ENCODE assay signal across 1 cellular context in the genomic region with DNA sequence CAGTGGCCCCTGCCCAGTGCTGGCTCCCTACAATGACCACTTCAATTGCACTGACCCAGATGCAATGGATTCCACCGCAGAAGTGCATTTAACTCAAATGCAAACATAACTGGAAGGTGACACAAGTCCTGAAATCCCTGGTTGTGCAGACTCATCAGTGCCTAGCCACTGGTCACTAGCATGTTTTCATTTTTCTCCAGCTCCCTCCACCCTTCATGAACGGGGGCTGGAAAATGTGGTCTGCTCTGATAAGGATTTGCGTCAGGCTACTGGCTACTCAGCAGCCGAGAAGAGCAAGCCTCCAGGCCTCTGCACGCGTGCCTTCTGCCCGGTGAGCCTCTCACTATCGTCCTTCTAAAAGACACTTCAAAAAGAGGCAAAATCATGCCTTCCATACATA.
TF ChIP-seq lines count a peak whose summit lies in the region.

No MANE protein-coding gene starts in this region.

TF ChIP-seq in K562, 482 proteins besides CTCF, POLR2A, EP300 and RAD21 (continued from another document and continues in another):
- TF ChIP-seq, protein P1, sequence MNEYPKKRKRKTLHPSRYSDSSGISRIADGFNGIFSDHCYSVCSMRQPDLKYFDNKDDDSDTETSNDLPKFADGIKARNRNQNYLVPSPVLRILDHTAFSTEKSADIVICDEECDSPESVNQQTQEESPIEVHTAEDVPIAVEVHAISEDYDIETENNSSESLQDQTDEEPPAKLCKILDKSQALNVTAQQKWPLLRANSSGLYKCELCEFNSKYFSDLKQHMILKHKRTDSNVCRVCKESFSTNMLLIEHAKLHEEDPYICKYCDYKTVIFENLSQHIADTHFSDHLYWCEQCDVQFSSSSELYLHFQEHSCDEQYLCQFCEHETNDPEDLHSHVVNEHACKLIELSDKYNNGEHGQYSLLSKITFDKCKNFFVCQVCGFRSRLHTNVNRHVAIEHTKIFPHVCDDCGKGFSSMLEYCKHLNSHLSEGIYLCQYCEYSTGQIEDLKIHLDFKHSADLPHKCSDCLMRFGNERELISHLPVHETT (CRISPR knock-in tag; conservative IDR thresholded peaks at IDR 0.05 in 1 of 2, IDR thresholded peaks at IDR 0.05 in 1 of 2): peak in 1 of 2 experiments; percentile 90; a peak in 2 of 4 replicates
- TF ChIP-seq ATF1 (CRISPR knock-in tag; IDR thresholded peaks at IDR 0.05) (no peak), ATF1 (tag; IDR thresholded peaks at IDR 0.05) (peak; percentile 84), THAP12 (CRISPR knock-in tag; IDR thresholded peaks at IDR 0.05) (no peak), MYNN (IDR thresholded peaks at IDR 0.05) (peak; percentile 90), MYNN (CRISPR knock-in tag; IDR thresholded peaks at IDR 0.05) (no peak), CHAMP1 (IDR thresholded peaks at IDR 0.05) (peak; percentile 52; the same call in 1 of the 2 replicates), ZNF197 (CRISPR knock-in tag; IDR thresholded peaks at IDR 0.05; ENCODE audit: low read depth) (peak; percentile 87; the same call in 1 of the 2 replicates), PHF20 (IDR thresholded peaks at IDR 0.05; ENCODE audit: partially characterized antibody) (no peak), RB1 (IDR thresholded peaks at IDR 0.05; ENCODE audit: low read depth) (0 out of 2 replicates have a peak, but pooled peaks have one; percentile 49), ZNF354B (CRISPR knock-in tag; IDR thresholded peaks at IDR 0.05) (no peak), SIRT6 (IDR thresholded peaks at IDR 0.05; ENCODE audit: low read depth, low read length) (no peak), ZMIZ1 (IDR thresholded peaks at IDR 0.05; ENCODE audit: low read depth in 2 of 2, low read length in 2 of 2) (peak in 1 of 2 experiments; percentile 95; a peak in 2 of 4 replicates), GABPB2 (CRISPR knock-in tag; conservative IDR thresholded peaks at IDR 0.05) (no peak), E2F6 (IDR thresholded peaks at IDR 0.05; ENCODE audit: borderline replicate concordance in 1 of 2, extremely low read depth in 1 of 2, insufficient read depth in 1 of 2, insufficient read length in 1 of 2, low read depth in 1 of 2, low read length in 1 of 2, poor library complexity in 1 of 2, severe bottlenecking in 1 of 2) (peak; percentile 37 to 80), SIX5 (IDR thresholded peaks at IDR 0.05; ENCODE audit: borderline replicate concordance in 1 of 2, insufficient read depth in 1 of 2, low read depth in 1 of 2, low read length in 2 of 2) (no peak), RBBP5 (IDR thresholded peaks at IDR 0.05; ENCODE audit: borderline replicate concordance, insufficient read depth, low read length, poor library complexity, severe bottlenecking) (peak; percentile 10), NCOA2 (IDR thresholded peaks at IDR 0.05; ENCODE audit: partially characterized antibody in 2 of 2) (no peak), HDAC3 (IDR thresholded peaks at IDR 0.05; ENCODE audit: borderline replicate concordance, partially characterized antibody) (peak; percentile 93), ZNF224 (CRISPR knock-in tag; IDR thresholded peaks at IDR 0.05) (no peak), TRIM28 (IDR thresholded peaks at IDR 0.05) (no peak; the same call in 1 of the 2 replicates), CC2D1A (IDR thresholded peaks at IDR 0.05) (0 out of 2 replicates have a peak, but pooled peaks have one; percentile 51), ETV1 (tag; conservative IDR thresholded peaks at IDR 0.05; ENCODE audit: low read depth) (peak; percentile 38; the same call in 1 of the 2 replicates), FOXK1 (CRISPR knock-in tag; IDR thresholded peaks at IDR 0.05; ENCODE audit: borderline replicate concordance) (peak; percentile 88; the same call in 1 of the 2 replicates), ZNF395 (CRISPR knock-in tag; IDR thresholded peaks at IDR 0.05) (peak; percentile 88), U2AF1 (optimal IDR thresholded peaks at IDR 0.05; ENCODE audit: low read depth, low read length) (no peak)
- TF ChIP-seq, protein P2, sequence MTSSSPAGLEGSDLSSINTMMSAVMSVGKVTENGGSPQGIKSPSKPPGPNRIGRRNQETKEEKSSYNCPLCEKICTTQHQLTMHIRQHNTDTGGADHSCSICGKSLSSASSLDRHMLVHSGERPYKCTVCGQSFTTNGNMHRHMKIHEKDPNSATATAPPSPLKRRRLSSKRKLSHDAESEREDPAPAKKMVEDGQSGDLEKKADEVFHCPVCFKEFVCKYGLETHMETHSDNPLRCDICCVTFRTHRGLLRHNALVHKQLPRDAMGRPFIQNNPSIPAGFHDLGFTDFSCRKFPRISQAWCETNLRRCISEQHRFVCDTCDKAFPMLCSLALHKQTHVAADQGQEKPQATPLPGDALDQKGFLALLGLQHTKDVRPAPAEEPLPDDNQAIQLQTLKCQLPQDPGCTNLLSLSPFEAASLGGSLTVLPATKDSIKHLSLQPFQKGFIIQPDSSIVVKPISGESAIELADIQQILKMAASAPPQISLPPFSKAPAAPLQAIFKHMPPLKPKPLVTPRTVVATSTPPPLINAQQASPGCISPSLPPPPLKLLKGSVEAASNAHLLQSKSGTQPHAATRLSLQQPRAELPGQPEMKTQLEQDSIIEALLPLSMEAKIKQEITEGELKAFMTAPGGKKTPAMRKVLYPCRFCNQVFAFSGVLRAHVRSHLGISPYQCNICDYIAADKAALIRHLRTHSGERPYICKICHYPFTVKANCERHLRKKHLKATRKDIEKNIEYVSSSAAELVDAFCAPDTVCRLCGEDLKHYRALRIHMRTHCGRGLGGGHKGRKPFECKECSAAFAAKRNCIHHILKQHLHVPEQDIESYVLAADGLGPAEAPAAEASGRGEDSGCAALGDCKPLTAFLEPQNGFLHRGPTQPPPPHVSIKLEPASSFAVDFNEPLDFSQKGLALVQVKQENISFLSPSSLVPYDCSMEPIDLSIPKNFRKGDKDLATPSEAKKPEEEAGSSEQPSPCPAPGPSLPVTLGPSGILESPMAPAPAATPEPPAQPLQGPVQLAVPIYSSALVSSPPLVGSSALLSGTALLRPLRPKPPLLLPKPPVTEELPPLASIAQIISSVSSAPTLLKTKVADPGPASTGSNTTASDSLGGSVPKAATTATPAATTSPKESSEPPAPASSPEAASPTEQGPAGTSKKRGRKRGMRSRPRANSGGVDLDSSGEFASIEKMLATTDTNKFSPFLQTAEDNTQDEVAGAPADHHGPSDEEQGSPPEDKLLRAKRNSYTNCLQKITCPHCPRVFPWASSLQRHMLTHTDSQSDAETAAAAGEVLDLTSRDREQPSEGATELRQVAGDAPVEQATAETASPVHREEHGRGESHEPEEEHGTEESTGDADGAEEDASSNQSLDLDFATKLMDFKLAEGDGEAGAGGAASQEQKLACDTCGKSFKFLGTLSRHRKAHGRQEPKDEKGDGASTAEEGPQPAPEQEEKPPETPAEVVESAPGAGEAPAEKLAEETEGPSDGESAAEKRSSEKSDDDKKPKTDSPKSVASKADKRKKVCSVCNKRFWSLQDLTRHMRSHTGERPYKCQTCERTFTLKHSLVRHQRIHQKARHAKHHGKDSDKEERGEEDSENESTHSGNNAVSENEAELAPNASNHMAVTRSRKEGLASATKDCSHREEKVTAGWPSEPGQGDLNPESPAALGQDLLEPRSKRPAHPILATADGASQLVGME (CRISPR knock-in tag; IDR thresholded peaks at IDR 0.05): no peak
- TF ChIP-seq, protein P3, sequence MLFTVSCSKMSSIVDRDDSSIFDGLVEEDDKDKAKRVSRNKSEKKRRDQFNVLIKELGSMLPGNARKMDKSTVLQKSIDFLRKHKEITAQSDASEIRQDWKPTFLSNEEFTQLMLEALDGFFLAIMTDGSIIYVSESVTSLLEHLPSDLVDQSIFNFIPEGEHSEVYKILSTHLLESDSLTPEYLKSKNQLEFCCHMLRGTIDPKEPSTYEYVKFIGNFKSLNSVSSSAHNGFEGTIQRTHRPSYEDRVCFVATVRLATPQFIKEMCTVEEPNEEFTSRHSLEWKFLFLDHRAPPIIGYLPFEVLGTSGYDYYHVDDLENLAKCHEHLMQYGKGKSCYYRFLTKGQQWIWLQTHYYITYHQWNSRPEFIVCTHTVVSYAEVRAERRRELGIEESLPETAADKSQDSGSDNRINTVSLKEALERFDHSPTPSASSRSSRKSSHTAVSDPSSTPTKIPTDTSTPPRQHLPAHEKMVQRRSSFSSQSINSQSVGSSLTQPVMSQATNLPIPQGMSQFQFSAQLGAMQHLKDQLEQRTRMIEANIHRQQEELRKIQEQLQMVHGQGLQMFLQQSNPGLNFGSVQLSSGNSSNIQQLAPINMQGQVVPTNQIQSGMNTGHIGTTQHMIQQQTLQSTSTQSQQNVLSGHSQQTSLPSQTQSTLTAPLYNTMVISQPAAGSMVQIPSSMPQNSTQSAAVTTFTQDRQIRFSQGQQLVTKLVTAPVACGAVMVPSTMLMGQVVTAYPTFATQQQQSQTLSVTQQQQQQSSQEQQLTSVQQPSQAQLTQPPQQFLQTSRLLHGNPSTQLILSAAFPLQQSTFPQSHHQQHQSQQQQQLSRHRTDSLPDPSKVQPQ (CRISPR knock-in tag; IDR thresholded peaks at IDR 0.05; ENCODE audit: borderline replicate concordance): no peak
- TF ChIP-seq, protein P4, sequence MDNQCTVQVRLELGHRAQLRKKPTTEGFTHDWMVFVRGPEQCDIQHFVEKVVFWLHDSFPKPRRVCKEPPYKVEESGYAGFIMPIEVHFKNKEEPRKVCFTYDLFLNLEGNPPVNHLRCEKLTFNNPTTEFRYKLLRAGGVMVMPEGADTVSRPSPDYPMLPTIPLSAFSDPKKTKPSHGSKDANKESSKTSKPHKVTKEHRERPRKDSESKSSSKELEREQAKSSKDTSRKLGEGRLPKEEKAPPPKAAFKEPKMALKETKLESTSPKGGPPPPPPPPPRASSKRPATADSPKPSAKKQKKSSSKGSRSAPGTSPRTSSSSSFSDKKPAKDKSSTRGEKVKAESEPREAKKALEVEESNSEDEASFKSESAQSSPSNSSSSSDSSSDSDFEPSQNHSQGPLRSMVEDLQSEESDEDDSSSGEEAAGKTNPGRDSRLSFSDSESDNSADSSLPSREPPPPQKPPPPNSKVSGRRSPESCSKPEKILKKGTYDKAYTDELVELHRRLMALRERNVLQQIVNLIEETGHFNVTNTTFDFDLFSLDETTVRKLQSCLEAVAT (IDR thresholded peaks at IDR 0.05): peak in 1 of 2 experiments; percentile 61; a peak in 1 of 4 replicates
